Comparison of ENCODE assay signal across 8 cellular contexts in genomic region chr17:979211-979538, GRCh38. TPM values are rescaled to one million over a fixed set of nuclear protein-coding genes. Genes with fewer than 3 reads are reported as not detected.
A peak's percentile ranks its signal among the peaks of the same experiment; 100 is the strongest.
DNase-seq lines count a peak whose midpoint lies in the region; ATAC-seq and TF ChIP-seq lines count a peak whose summit lies in the region.

No MANE protein-coding gene starts in this region.

- H3K27me3 ChIP-seq in ACC112 (ENCODE audit: insufficient read depth, low read length) (no peaks in the 10 kb centered on the region), mammary epithelial cell (ENCODE audit: insufficient read depth, low read length) (no peaks in the 10 kb centered on the region)

- H3K9ac ChIP-seq in mammary epithelial cell (ENCODE audit: insufficient read depth, low read length), result peak overlapping the region; percentile 45

- dilution Hi-C loops in mammary epithelial cell (cut with HindIII; ENCODE audit: low sequenced_read_pairs), result loop anchor here (5.0 kb wide), 3 partner anchors 37 to 182 kb away; no protein-coding TSS in a partner anchor

- no CpG with 5 or more reads among the region's 42 CpGs for WGBS in mammary epithelial cell (ENCODE audit: low coverage, missing lambda C conversion rate)
- 0% methylated on average over 15 to 39 of the region's 42 CpGs for WGBS in mesodermal cell (ENCODE audit: insufficient coverage in 2 of 2), 2 experiments

- H3K27ac ChIP-seq in ACC112 (ENCODE audit: low read depth, low read length) (no peak overlapping the region), mammary epithelial cell (ENCODE audit: insufficient read depth, low read depth, low read length) (no peak overlapping the region), mesodermal cell (ENCODE audit: low read depth, low read length, severe bottlenecking) (peak overlapping the region; percentile 64)

- H3K79me2 ChIP-seq in ACC112 (ENCODE audit: control insufficient read depth, insufficient read depth, low read length, unreplicated experiment) (peaks cover 28% of the 10 kb centered on the region), mammary epithelial cell (ENCODE audit: insufficient read depth, low read length) (peaks cover 52% of the 10 kb centered on the region)

- CTCF ChIA-PET in mammary epithelial cell (lab: Charles Lee; ENCODE audit: low non-redundant PET), result interaction anchor here (0.6 to 1.3 kb wide), 3 partner anchors 100 to 279 kb away, joined by 4 to 10 read pairs (median 5); no protein-coding TSS in a partner anchor

- peak; percentile 30 for ATAC-seq in HG03066 (IDR thresholded peaks at IDR 0.05; ENCODE audit: low read depth, unreplicated experiment)

- no peaks in the 10 kb centered on the region for H4K20me1 ChIP-seq in mammary epithelial cell (ENCODE audit: insufficient read depth, low read length)

- BruUV-seq in mammary epithelial cell (replicated peaks; lab: Mats Ljungman, UMichigan), result no TSS peak

- TF ChIP-seq CTCF in mammary epithelial cell (conservative IDR thresholded peaks at IDR 0.05 in 1 of 2, IDR thresholded peaks at IDR 0.05 in 1 of 2; ENCODE audit: extremely low read depth in 1 of 2, insufficient read depth in 1 of 2, low read depth in 1 of 2, low read length in 2 of 2), result no peak

- no peaks in the 10 kb centered on the region for H3K36me3 ChIP-seq in ACC112 (ENCODE audit: insufficient read depth, low read length)
- H3K36me3 ChIP-seq in mammary epithelial cell (ENCODE audit: insufficient read depth, low read length), result no peaks in the 10 kb centered on the region
- peaks cover 5% of the 10 kb centered on the region for H3K36me3 ChIP-seq in mesodermal cell (ENCODE audit: control insufficient read depth, insufficient read depth, low read length)

- in situ Hi-C loops in mammary epithelial cell (cut with MboI; ENCODE audit: low sequenced_read_pairs in 2 of 2), result loop anchor here in 1 of 2 donors (10.0 kb wide), 1 partner anchor 104 kb away; no protein-coding TSS in a partner anchor

- H2AFZ ChIP-seq in ACC112 (ENCODE audit: low read length, unreplicated experiment) (peak overlapping the region; percentile 64), mammary epithelial cell (ENCODE audit: low read depth, low read length) (peak overlapping the region; percentile 28)

- H3K9me3 ChIP-seq in mammary epithelial cell (replicated peaks; ENCODE audit: insufficient read depth, low read length), result no peaks in the 10 kb centered on the region
- no peaks in the 10 kb centered on the region for H3K9me3 ChIP-seq in mesodermal cell (ENCODE audit: control insufficient read depth, low read length)

- DNase-seq in mammary epithelial cell (no peak), medulla oblongata (ENCODE audit: extremely low spot score) (no peak), amniotic stem cell (lab: John Stamatoyannopoulos, UW) (no peak), AML-193 (lab: John Stamatoyannopoulos, UW) (no peak), DMS79 (lab: John Stamatoyannopoulos, UW) (no peak)

- peaks cover 21% of the 10 kb centered on the region for H3K4me1 ChIP-seq in ACC112 (ENCODE audit: control insufficient read depth, insufficient read depth, low read length, unreplicated experiment)
- H3K4me1 ChIP-seq in mammary epithelial cell (ENCODE audit: insufficient read depth, low read length), result peaks cover 25% of the 10 kb centered on the region
- peaks cover 23% of the 10 kb centered on the region for H3K4me1 ChIP-seq in mesodermal cell (ENCODE audit: control insufficient read depth, insufficient read depth, low read length, poor library complexity, severe bottlenecking)

- H3K4me3 ChIP-seq in ACC112 (ENCODE audit: low read depth, low read length), result peak overlapping the region; percentile 94
- peak overlapping the region; percentile 55 to 93 (median 83) for H3K4me3 ChIP-seq in mammary epithelial cell (replicated peaks in 1 of 3; ENCODE audit: insufficient read depth in 1 of 3, low read depth in 2 of 3, low read length in 3 of 3)
- peak overlapping the region; percentile 82 for H3K4me3 ChIP-seq in mesodermal cell (ENCODE audit: extremely low read depth, insufficient read depth, low read length, poor library complexity, severe bottlenecking)

- peak overlapping the region; percentile 52 for H3K4me2 ChIP-seq in mammary epithelial cell (ENCODE audit: insufficient read depth, low read depth, low read length)

- intact Hi-C loops in mammary epithelial cell (cut with micrococcal nuclease), result no loop called here

RNA-seq across cellular contexts. Expression of gene NXN, which starts 0.4 kb away (rescaled TPM):
- total RNA-seq in mammary epithelial cell, result 100 to 1,000 TPM; 126 to 128 TPM
- 87.8 TPM for polyA plus RNA-seq in mammary epithelial cell
- polyA minus RNA-seq in mammary epithelial cell, result 188 TPM
- polyA plus RNA-seq in mesodermal cell (2013, experiment 1 of 2), result 78.8 TPM
- polyA plus RNA-seq in mesodermal cell (2013, experiment 2 of 2), result 76.4 TPM

RNA-seq across cellular contexts. Expression of gene TIMM22, which starts 17.8 kb away (rescaled TPM):
- total RNA-seq in mammary epithelial cell, result 10 to 100 TPM; 14.3 to 17.2 TPM
- polyA plus RNA-seq in mammary epithelial cell, result 17.8 TPM
- polyA minus RNA-seq in mammary epithelial cell, result 20.6 TPM
- 14.5 TPM for polyA plus RNA-seq in mesodermal cell (2013, experiment 1 of 2)
- polyA plus RNA-seq in mesodermal cell (2013, experiment 2 of 2), result 13.0 TPM
